9 cellular contexts compared by ENCODE assay signal in genomic region chr21:16587141-16587570, GRCh38.
DNase-seq lines count a peak whose midpoint lies in the region; ATAC-seq and TF ChIP-seq lines count a peak whose summit lies in the region.
"Had no signal": no experiment of that assay in that cellular context is flagged by ENCODE, and none has a peak within 500 bp of the region (broad histone marks: within the 10 kb centered on the region; RNA-seq: fewer than 3 reads in every experiment).

No MANE protein-coding gene starts in this region.

- H3K4me1 Mint-ChIP-seq in WTC11 (peaks cover 5% of the 10 kb centered on the region; the same call in 1 of the 2 replicates), immature natural killer cell (no peaks in the 10 kb centered on the region)
- H3K4me1 Mint-ChIP-seq in activated CD8-positive, alpha-beta T cell treated with anti-CD3 and anti-CD28 coated beads, Interleukin-2, amount 10 ng/mL, durations not matched to agents 7 days and 5 days (ENCODE audit: low read depth), result no peaks in the 10 kb centered on the region
- no peaks in the 10 kb centered on the region for H3K4me1 Mint-ChIP-seq in CD4-positive, alpha-beta memory T cell

- POLR2A ChIA-PET in WTC11 (lab: Charles Lee), result interaction anchor here (0.5 to 0.6 kb wide), 2 partner anchors 15 to 25 kb away, joined by 3 to 8 read pairs; no protein-coding TSS in a partner anchor
- POLR2A ChIA-PET in activated CD8-positive, alpha-beta T cell treated with anti-CD3 and anti-CD28 coated beads, Interleukin-2, amount 10 ng/mL, durations not matched to agents 7 days and 5 days (lab: Charles Lee), result no interaction called here
- POLR2A ChIA-PET in CD4-positive, alpha-beta memory T cell (lab: Charles Lee; ENCODE audit: partially characterized antibody), result no interaction called here

- H3K36me3 Mint-ChIP-seq in WTC11, result no peaks in the 10 kb centered on the region
- H3K36me3 Mint-ChIP-seq in immature natural killer cell, result peaks cover 0 to 3% (median 0%) of the 10 kb centered on the region in 3 donors
- no peaks in the 10 kb centered on the region for H3K36me3 Mint-ChIP-seq in activated CD8-positive, alpha-beta T cell treated with anti-CD3 and anti-CD28 coated beads, Interleukin-2, amount 10 ng/mL, durations not matched to agents 7 days and 5 days (ENCODE audit: low read depth)
- no peaks in the 10 kb centered on the region for H3K36me3 Mint-ChIP-seq in CD4-positive, alpha-beta memory T cell

- H3K27me3 Mint-ChIP-seq in WTC11 (ENCODE audit: low read depth) (no peaks in the 10 kb centered on the region), immature natural killer cell (ENCODE audit: low read depth in 3 of 3) (no peaks in the 10 kb centered on the region)
- no peaks in the 10 kb centered on the region for H3K27me3 Mint-ChIP-seq in activated CD8-positive, alpha-beta T cell treated with anti-CD3 and anti-CD28 coated beads, Interleukin-2, amount 10 ng/mL, durations not matched to agents 7 days and 5 days (ENCODE audit: low read depth)
- H3K27me3 Mint-ChIP-seq in CD4-positive, alpha-beta memory T cell, result no peaks in the 10 kb centered on the region

- TF ChIP-seq EP300 in suprapubic skin (IDR thresholded peaks at IDR 0.05), result no peak

- peak overlapping the region; percentile 52 for H3K4me3 ChIP-seq in suprapubic skin
- no peak overlapping the region for H3K4me3 ChIP-seq in CD4-positive, alpha-beta memory T cell (ENCODE audit: low read length in 2 of 2)
- H3K4me3 ChIP-seq: cardiac muscle cell had no signal

- no peaks in the 10 kb centered on the region for H3K9me3 ChIP-seq in suprapubic skin
- no peaks in the 10 kb centered on the region for H3K9me3 ChIP-seq in CD4-positive, alpha-beta memory T cell (ENCODE audit: control insufficient read depth in 1 of 2, low read length in 2 of 2)

- H3K4me3 Mint-ChIP-seq in WTC11 (no peak overlapping the region), immature natural killer cell (no peak overlapping the region)
- H3K4me3 Mint-ChIP-seq in activated CD8-positive, alpha-beta T cell treated with anti-CD3 and anti-CD28 coated beads, Interleukin-2, amount 10 ng/mL, durations not matched to agents 7 days and 5 days, result no peak overlapping the region
- no peak overlapping the region for H3K4me3 Mint-ChIP-seq in CD4-positive, alpha-beta memory T cell

- intact Hi-C loops in CD4-positive, alpha-beta memory T cell (cut with micrococcal nuclease), result no loop called here

- ATAC-seq in WTC11, result peak; percentile 38; the same call in 1 of the 2 replicates
- no peak for ATAC-seq in activated CD8-positive, alpha-beta T cell treated with anti-CD3 and anti-CD28 coated beads, Interleukin-2, amount 10 ng/mL, durations not matched to agents 7 days and 5 days

- WGBS in suprapubic skin, result 28% methylated on average over 5 of the region's 5 CpGs

- TF ChIP-seq POLR2A in suprapubic skin (IDR thresholded peaks at IDR 0.05), result no peak

- TF ChIP-seq CTCF in WTC11 (IDR thresholded peaks at IDR 0.05), result no peak
- TF ChIP-seq CTCF in suprapubic skin (IDR thresholded peaks at IDR 0.05), result no peak

- peaks cover 24% of the 10 kb centered on the region for H3K4me1 ChIP-seq in suprapubic skin
- no peaks in the 10 kb centered on the region for H3K4me1 ChIP-seq in CD4-positive, alpha-beta memory T cell (ENCODE audit: insufficient read depth, low read length)

- peak; percentile 15 for DNase-seq in HuH-7.5 (ENCODE audit: low spot score)
- DNase-seq in WTC11 (ENCODE audit: low spot score), result no peak
- peak in 42 of 51 donors; percentile 8 to 85 (median 47) for DNase-seq in hypothalamus (lab: John Stamatoyannopoulos, UW)
- peak in 1 of 2 donors; percentile 61 for DNase-seq in suprapubic skin (ENCODE audit: low spot score in 2 of 2)
- no peak for DNase-seq in immature natural killer cell
- DNase-seq in activated CD8-positive, alpha-beta T cell treated with anti-CD3 and anti-CD28 coated beads, Interleukin-2, amount 10 ng/mL, durations not matched to agents 7 days and 5 days, result no peak
- no peak for DNase-seq in NK-92 treated with Interleukin-12 subunit alpha and Interleukin-12 subunit beta, amount 100 ng/mL, for 24 hours (lab: John Stamatoyannopoulos, UW)
- no peak for DNase-seq in CD4-positive, alpha-beta memory T cell

- no peaks in the 10 kb centered on the region for H3K36me3 ChIP-seq in suprapubic skin
- no peaks in the 10 kb centered on the region for H3K36me3 ChIP-seq in CD4-positive, alpha-beta memory T cell (ENCODE audit: insufficient read depth, low read length)
- H3K36me3 ChIP-seq: cardiac muscle cell had no signal

- H3K9me3 Mint-ChIP-seq in WTC11 (no peaks in the 10 kb centered on the region), immature natural killer cell (peaks cover 5 to 17% (median 8%) of the 10 kb centered on the region in 6 donors)
- no peaks in the 10 kb centered on the region for H3K9me3 Mint-ChIP-seq in activated CD8-positive, alpha-beta T cell treated with anti-CD3 and anti-CD28 coated beads, Interleukin-2, amount 10 ng/mL, durations not matched to agents 7 days and 5 days (ENCODE audit: insufficient read depth)
- H3K9me3 Mint-ChIP-seq in CD4-positive, alpha-beta memory T cell, result peaks cover 0 to 5% (median 0%) of the 10 kb centered on the region in 8 donors

- CTCF ChIA-PET in WTC11 (lab: Charles Lee), result no interaction called here
- CTCF ChIA-PET in activated CD8-positive, alpha-beta T cell treated with anti-CD3 and anti-CD28 coated beads, Interleukin-2, amount 10 ng/mL, durations not matched to agents 7 days and 5 days (lab: Charles Lee), result no interaction called here
- CTCF ChIA-PET in CD4-positive, alpha-beta memory T cell (lab: Charles Lee; ENCODE audit: partially characterized antibody), result no interaction called here

- H3K27ac Mint-ChIP-seq in WTC11 (no peak overlapping the region), immature natural killer cell (no peak overlapping the region)
- H3K27ac Mint-ChIP-seq in activated CD8-positive, alpha-beta T cell treated with anti-CD3 and anti-CD28 coated beads, Interleukin-2, amount 10 ng/mL, durations not matched to agents 7 days and 5 days, result no peak overlapping the region
- H3K27ac Mint-ChIP-seq in CD4-positive, alpha-beta memory T cell, result no peak overlapping the region

- no peaks in the 10 kb centered on the region for H3K27me3 ChIP-seq in suprapubic skin
- no peaks in the 10 kb centered on the region for H3K27me3 ChIP-seq in CD4-positive, alpha-beta memory T cell (ENCODE audit: insufficient read depth, low read length)
- H3K27me3 ChIP-seq: cardiac muscle cell had no signal

- peak overlapping the region; percentile 97 for H3K27ac ChIP-seq in suprapubic skin
- no peak overlapping the region for H3K27ac ChIP-seq in CD4-positive, alpha-beta memory T cell (ENCODE audit: low read depth, low read length)
- H3K27ac ChIP-seq: cardiac muscle cell had no signal

TF ChIP-seq in WTC11, 78 proteins besides CTCF, POLR2A, EP300 and RAD21:
- TF ChIP-seq PREB (CRISPR knock-in tag; IDR thresholded peaks at IDR 0.05; ENCODE audit: borderline replicate concordance) (no peak), TEAD1 (CRISPR knock-in tag; IDR thresholded peaks at IDR 0.05) (no peak), ZNF425 (CRISPR knock-in tag; conservative IDR thresholded peaks at IDR 0.05) (no peak), NR3C1 (CRISPR knock-in tag; conservative IDR thresholded peaks at IDR 0.05; ENCODE audit: low read depth) (no peak), FOXK1 (CRISPR knock-in tag; IDR thresholded peaks at IDR 0.05) (no peak), MYBL2 (CRISPR knock-in tag; IDR thresholded peaks at IDR 0.05) (no peak), ZNF317 (CRISPR knock-in tag; IDR thresholded peaks at IDR 0.05; ENCODE audit: borderline replicate concordance, low read depth) (no peak), STAT6 (CRISPR knock-in tag; conservative IDR thresholded peaks at IDR 0.05; ENCODE audit: low read depth) (no peak)

Comparison
In these comparisons a context has a peak if more than half of its experiments do, and no peak if none do; other contexts are left out.
1. DNase-seq: peak in HuH-7.5 (single experiment) and hypothalamus (42 of 51); none in WTC11 (single experiment), immature natural killer cell (0 of 3), activated CD8-positive, alpha-beta T cell treated with anti-CD3 and anti-CD28 coated beads, Interleukin-2, amount 10 ng/mL, durations not matched to agents 7 days and 5 days (single experiment), NK-92 treated with Interleukin-12 subunit alpha and Interleukin-12 subunit beta, amount 100 ng/mL, for 24 hours (single experiment) and CD4-positive, alpha-beta memory T cell (0 of 5).